36 cellular contexts compared by ENCODE assay signal in the genomic region with DNA sequence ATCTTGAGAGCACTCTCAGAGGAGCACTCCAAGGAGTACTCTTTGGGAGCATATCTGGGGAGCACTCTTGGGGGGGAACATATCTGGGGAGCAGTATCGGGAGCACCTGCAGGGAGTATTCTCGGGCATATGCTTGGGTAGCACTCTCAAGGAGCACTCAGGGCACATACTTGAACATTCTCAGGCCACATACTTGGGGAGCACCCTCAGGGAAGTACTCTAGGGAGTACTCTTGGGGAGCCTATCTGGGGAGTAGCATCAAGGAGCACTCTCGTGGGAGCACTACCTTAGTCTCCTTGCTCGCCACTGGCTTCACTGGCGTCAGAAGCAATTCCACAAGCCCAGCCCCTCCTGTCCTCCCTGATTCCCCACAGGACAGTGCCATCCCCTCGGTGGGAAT.
"Had no signal": no experiment of that assay in that cellular context is flagged by ENCODE, and none has a peak within 500 bp of the region (broad histone marks: within the 10 kb centered on the region; RNA-seq: fewer than 3 reads in every experiment).

No MANE protein-coding gene starts in this region.

- ATAC-seq: activated CD4-positive, alpha-beta T cell treated with anti-CD3 and anti-CD28 coated beads for 36 hours; activated CD4-positive, CD25-positive, alpha-beta regulatory T cell treated with anti-CD3 and anti-CD28 coated beads, Interleukin-2, amount 50 U/mL, for 24 hours; activated CD8-positive, alpha-beta memory T cell treated with anti-CD3 and anti-CD28 coated beads, Interleukin-2, amount 10 ng/mL, durations not matched to agents 7 days and 5 days; activated CD8-positive, alpha-beta T cell treated with anti-CD3 and anti-CD28 coated beads, Interleukin-2, amount 10 ng/mL, durations not matched to agents 7 days and 5 days; activated naive CD4-positive, alpha-beta T cell treated with anti-CD3 and anti-CD28 coated beads, Interleukin-2, amount 50 U/mL, for 72 hours; activated T-cell treated with anti-CD3 and anti-CD28 coated beads, Interleukin-2, amount 50 U/mL, for 4 hours; activated T-cell treated with anti-CD3 and anti-CD28 coated beads, Interleukin-2, amount 50 U/mL, for 72 hours; activated T-helper 17 cell treated with anti-CD3 and anti-CD28 coated beads, Interleukin-2, amount 50 U/mL, for 72 hours; body of pancreas had no signal

- H3K27ac ChIP-seq: adrenal gland, body of pancreas, brain microvascular endothelial cell, breast epithelium, VCaP had no signal

- DNase-seq: activated CD4-positive, alpha-beta memory T cell treated with anti-CD3 and anti-CD28 coated beads, Interleukin-2, amount 10 ng/mL, durations not matched to agents 7 days and 5 days; activated CD4-positive, alpha-beta T cell treated with anti-CD3 and anti-CD28 coated beads for 1 hour; activated CD4-positive, alpha-beta T cell treated with anti-CD3 and anti-CD28 coated beads for 36 hours; activated CD4-positive, alpha-beta T cell treated with anti-CD3 and anti-CD28 coated beads for 48 hours; activated CD4-positive, alpha-beta T cell treated with anti-CD3 and anti-CD28 coated beads, Interleukin-2, amount 10 ng/mL, durations not matched to agents 7 days and 5 days; activated CD4-positive, alpha-beta T cell treated with anti-CD3 and anti-CD28 coated beads, Interleukin-2, amount 50 U/mL, for 48 hours; activated CD4-positive, CD25-positive, alpha-beta regulatory T cell; activated CD8-positive, alpha-beta memory T cell treated with anti-CD3 and anti-CD28 coated beads for 24 hours; activated CD8-positive, alpha-beta memory T cell treated with anti-CD3 and anti-CD28 coated beads, Interleukin-2, amount 10 ng/mL, durations not matched to agents 7 days and 5 days; activated CD8-positive, alpha-beta memory T cell treated with anti-CD3 and anti-CD28 coated beads, Interleukin-2, amount 50 U/mL, for 48 hours; activated CD8-positive, alpha-beta T cell treated with anti-CD3 and anti-CD28 coated beads, Interleukin-2, amount 10 ng/mL, durations not matched to agents 7 days and 5 days; activated effector memory CD4-positive, alpha-beta T cell treated with anti-CD3 and anti-CD28 coated beads, Interleukin-2, amount 50 U/mL, for 16 hours; activated gamma-delta T cell treated with Interleukin-2 at 50 U/mL for 16 hours; activated naive CD4-positive, alpha-beta T cell; activated naive CD4-positive, alpha-beta T cell treated with anti-CD3 and anti-CD28 coated beads for 36 hours; activated naive CD4-positive, alpha-beta T cell treated with anti-CD3 and anti-CD28 coated beads, Interleukin-2, amount 50 U/mL, for 16 hours; activated naive CD8-positive, alpha-beta T cell treated with anti-CD3 and anti-CD28 coated beads for 36 hours; activated T-cell treated with anti-CD3 and anti-CD28 coated beads, Interleukin-2, amount 50 U/mL, for 1 hour; activated T-cell treated with anti-CD3 and anti-CD28 coated beads, Interleukin-2, amount 50 U/mL, for 4 hours; activated T-cell treated with anti-CD3 and anti-CD28 coated beads, Interleukin-2, amount 50 U/mL, for 72 hours; adrenal gland; amniotic stem cell; aorta; body of pancreas; brain microvascular endothelial cell; central memory CD4-positive, alpha-beta T cell; T-helper 1 cell; T-helper 2 cell; T-helper 9 cell had no signal

- H3K36me3 ChIP-seq: adrenal gland, brain microvascular endothelial cell, breast epithelium had no signal

- FAIRE-seq: astrocyte, TTC549 had no signal

- H3K4me3 ChIP-seq: adrenal gland, body of pancreas, breast epithelium had no signal

- H3K27me3 ChIP-seq: adrenal gland, body of pancreas, brain microvascular endothelial cell, breast epithelium had no signal

- H3K4me1 ChIP-seq: breast epithelium had no signal

- H3K9me3 ChIP-seq: adrenal gland, body of pancreas, breast epithelium had no signal
